Comparison of ENCODE assay signal across 14 cellular contexts in genomic region chr14:38207342-38207741, GRCh38. TPM values are rescaled to one million over a fixed set of nuclear protein-coding genes. Genes with fewer than 3 reads are reported as not detected.
DNase-seq lines count a peak whose midpoint lies in the region; ATAC-seq and TF ChIP-seq lines count a peak whose summit lies in the region.
"Had no signal": no experiment of that assay in that cellular context is flagged by ENCODE, and none has a peak within 500 bp of the region (broad histone marks: within the 10 kb centered on the region; RNA-seq: fewer than 3 reads in every experiment).

No MANE protein-coding gene starts in this region.

- H3K9me3 Mint-ChIP-seq in naive thymus-derived CD4-positive, alpha-beta T cell: peaks cover 0 to 10% (median 3%) of the 10 kb centered on the region in 11 donors
- no peaks in the 10 kb centered on the region for H3K9me3 Mint-ChIP-seq in type B pancreatic cell
- H3K9me3 Mint-ChIP-seq: activated CD8-positive, alpha-beta T cell treated with anti-CD3 and anti-CD28 coated beads for 36 hours; activated naive CD4-positive, alpha-beta T cell treated with anti-CD3 and anti-CD28 coated beads for 36 hours; T-helper 1 cell treated with Interleukin-12 subunit alpha and Interleukin-12 subunit beta and Interleukin-4 antibody, amounts not matched to agents 30 μg/mL and 1 μg/mL, for 36 hours had no signal

- 26% methylated on average over 5 of the region's 5 CpGs for WGBS in esophagus muscularis mucosa

- H3K4me3 ChIP-seq in left ventricle myocardium inferior (peak overlapping the region; percentile 65), esophagus muscularis mucosa (peak overlapping the region; percentile 41 to 54 (median 43))
- no peak overlapping the region for H3K4me3 ChIP-seq in naive thymus-derived CD4-positive, alpha-beta T cell (ENCODE audit: low read length)
- H3K4me3 ChIP-seq: A549, mucosa of descending colon had no signal

- ATAC-seq in left ventricle myocardium superior: no peak
- no peak for ATAC-seq in naive thymus-derived CD4-positive, alpha-beta T cell
- no peak for ATAC-seq in HG03354 (IDR thresholded peaks at IDR 0.05; ENCODE audit: poor library complexity, severe bottlenecking, unreplicated experiment)
- ATAC-seq: A549; activated CD8-positive, alpha-beta T cell treated with anti-CD3 and anti-CD28 coated beads for 36 hours had no signal

- POLR2A ChIA-PET in naive thymus-derived CD4-positive, alpha-beta T cell (lab: Charles Lee): no interaction called here

- TF ChIP-seq CTCF in left ventricle myocardium inferior (IDR thresholded peaks at IDR 0.05; ENCODE audit: borderline replicate concordance) (no peak), esophagus muscularis mucosa (IDR thresholded peaks at IDR 0.05) (no peak), type B pancreatic cell (conservative IDR thresholded peaks at IDR 0.05) (no peak)

- no peak for DNase-seq in left ventricle myocardium inferior
- DNase-seq in left ventricle myocardium superior: no peak
- DNase-seq in esophagus muscularis mucosa (ENCODE audit: extremely low spot score): no peak
- DNase-seq in naive thymus-derived CD4-positive, alpha-beta T cell: no peak
- DNase-seq in type B pancreatic cell (ENCODE audit: extremely low spot score, unreplicated experiment): no peak
- no peak for DNase-seq in cerebellar nuclear complex (lab: John Stamatoyannopoulos, UW)
- no peak for DNase-seq in mucosa of gallbladder (ENCODE audit: low spot score)
- DNase-seq: activated CD8-positive, alpha-beta T cell treated with anti-CD3 and anti-CD28 coated beads for 36 hours; activated naive CD4-positive, alpha-beta T cell treated with anti-CD3 and anti-CD28 coated beads for 36 hours; NCI-H345 had no signal

- H3K9me3 ChIP-seq in left ventricle myocardium inferior (replicated peaks): peaks cover 15% of the 10 kb centered on the region
- peaks cover 0 to 11% (median 10%) of the 10 kb centered on the region in 4 donors for H3K9me3 ChIP-seq in esophagus muscularis mucosa
- no peaks in the 10 kb centered on the region for H3K9me3 ChIP-seq in naive thymus-derived CD4-positive, alpha-beta T cell (ENCODE audit: control insufficient read depth in 2 of 3, low read length in 3 of 3)
- H3K9me3 ChIP-seq: mucosa of descending colon had no signal

- H3K36me3 ChIP-seq in left ventricle myocardium inferior (no peaks in the 10 kb centered on the region), esophagus muscularis mucosa (no peaks in the 10 kb centered on the region)
- H3K36me3 ChIP-seq in naive thymus-derived CD4-positive, alpha-beta T cell (ENCODE audit: control insufficient read depth in 2 of 3, insufficient read depth in 3 of 3, low read length in 3 of 3): no peaks in the 10 kb centered on the region

- H3K4me1 ChIP-seq in left ventricle myocardium inferior (peaks cover 37% of the 10 kb centered on the region), esophagus muscularis mucosa (peaks cover 0 to 44% (median 33%) of the 10 kb centered on the region in 4 donors)
- H3K4me1 ChIP-seq in naive thymus-derived CD4-positive, alpha-beta T cell (ENCODE audit: control insufficient read depth in 2 of 2, insufficient read depth in 2 of 2, low read length in 2 of 2): peaks cover 0 to 6% of the 10 kb centered on the region in 2 donors
- H3K4me1 ChIP-seq: A549 had no signal

- intact Hi-C loops in left ventricle myocardium inferior (cut with micrococcal nuclease) (no loop called here), left ventricle myocardium superior (cut with micrococcal nuclease) (no loop called here), esophagus muscularis mucosa (cut with DNase I) (no loop called here)
- intact Hi-C loops in naive thymus-derived CD4-positive, alpha-beta T cell (cut with micrococcal nuclease): loop anchor here in 1 of 2 donors (5.0 kb wide), 1 partner anchor 615 kb away; no protein-coding TSS in a partner anchor

- H3K27ac Mint-ChIP-seq in naive thymus-derived CD4-positive, alpha-beta T cell: no peak overlapping the region
- peak overlapping the region; percentile 77 for H3K27ac Mint-ChIP-seq in type B pancreatic cell
- H3K27ac Mint-ChIP-seq: activated CD8-positive, alpha-beta T cell treated with anti-CD3 and anti-CD28 coated beads for 36 hours; activated naive CD4-positive, alpha-beta T cell treated with anti-CD3 and anti-CD28 coated beads for 36 hours; T-helper 1 cell treated with Interleukin-12 subunit alpha and Interleukin-12 subunit beta and Interleukin-4 antibody, amounts not matched to agents 30 μg/mL and 1 μg/mL, for 36 hours had no signal

- no peak overlapping the region for H3K27ac ChIP-seq in left ventricle myocardium inferior (replicated peaks)
- H3K27ac ChIP-seq in esophagus muscularis mucosa (replicated peaks in 1 of 4): no peak overlapping the region
- H3K27ac ChIP-seq in naive thymus-derived CD4-positive, alpha-beta T cell (ENCODE audit: low read depth, low read length): no peak overlapping the region
- H3K27ac ChIP-seq: A549 had no signal

- TF ChIP-seq EP300 in esophagus muscularis mucosa (IDR thresholded peaks at IDR 0.05): no peak

- H3K36me3 Mint-ChIP-seq in naive thymus-derived CD4-positive, alpha-beta T cell: peaks cover 0 to 14% (median 0%) of the 10 kb centered on the region in 5 donors
- H3K36me3 Mint-ChIP-seq in type B pancreatic cell: peaks cover 5% of the 10 kb centered on the region

- no peak for TF ChIP-seq POLR2A in esophagus muscularis mucosa (IDR thresholded peaks at IDR 0.05; ENCODE audit: low read depth)

- peaks cover 3 to 42% (median 34%) of the 10 kb centered on the region in 7 donors for H3K4me1 Mint-ChIP-seq in naive thymus-derived CD4-positive, alpha-beta T cell
- peaks cover 10% of the 10 kb centered on the region for H3K4me1 Mint-ChIP-seq in type B pancreatic cell (ENCODE audit: unreplicated experiment)

- peak overlapping the region in 8 of 10 donors; percentile 5 to 87 (median 59) for H3K4me3 Mint-ChIP-seq in naive thymus-derived CD4-positive, alpha-beta T cell
- H3K4me3 Mint-ChIP-seq in type B pancreatic cell: peak overlapping the region; percentile 88
- H3K4me3 Mint-ChIP-seq: activated CD8-positive, alpha-beta T cell treated with anti-CD3 and anti-CD28 coated beads for 36 hours; T-helper 1 cell treated with Interleukin-12 subunit alpha and Interleukin-12 subunit beta and Interleukin-4 antibody, amounts not matched to agents 30 μg/mL and 1 μg/mL, for 36 hours had no signal

- CTCF ChIA-PET in naive thymus-derived CD4-positive, alpha-beta T cell (lab: Charles Lee): no interaction called here

- H3K27me3 Mint-ChIP-seq in naive thymus-derived CD4-positive, alpha-beta T cell: peaks cover 51 to 66% (median 56%) of the 10 kb centered on the region in 5 donors
- H3K27me3 Mint-ChIP-seq in type B pancreatic cell: peaks cover 80% of the 10 kb centered on the region

- peaks cover 65% of the 10 kb centered on the region for H3K27me3 ChIP-seq in left ventricle myocardium inferior (ENCODE audit: low read depth)
- H3K27me3 ChIP-seq in esophagus muscularis mucosa: peaks cover 0 to 63% (median 10%) of the 10 kb centered on the region in 4 donors
- H3K27me3 ChIP-seq in naive thymus-derived CD4-positive, alpha-beta T cell (ENCODE audit: control insufficient read depth in 2 of 2, insufficient read depth in 2 of 2, low read length in 2 of 2): peaks cover 3 to 7% of the 10 kb centered on the region in 2 donors

RNA-seq across cellular contexts. Expression of gene SSTR1, which starts 0.4 kb away (rescaled TPM):
- total RNA-seq in left ventricle myocardium inferior (0.69 TPM), left ventricle myocardium superior (0.37 TPM), esophagus muscularis mucosa (under 1 TPM; 0.33 to 0.97 (median 0.58) TPM), type B pancreatic cell (ENCODE audit: low replicate concordance) (11.0 and 31.8 TPM in 2 replicates), mucosa of gallbladder (3.4 TPM)
- total RNA-seq in naive thymus-derived CD4-positive, alpha-beta T cell: not detected
- not detected for polyA plus RNA-seq in naive thymus-derived CD4-positive, alpha-beta T cell
- total RNA-seq: activated CD8-positive, alpha-beta T cell treated with anti-CD3 and anti-CD28 coated beads for 36 hours; activated naive CD4-positive, alpha-beta T cell treated with anti-CD3 and anti-CD28 coated beads for 36 hours had no signal
- polyA plus RNA-seq: A549 had no signal

RNA-seq across cellular contexts. Expression of gene CLEC14A, which starts 48.6 kb away (rescaled TPM):
- total RNA-seq in left ventricle myocardium inferior (34.3 TPM), left ventricle myocardium superior (33.1 TPM), esophagus muscularis mucosa (10 to 100 TPM; 23.7 to 50.2 (median 38.0) TPM), type B pancreatic cell (ENCODE audit: low replicate concordance) (0.34 and 0.62 TPM in 2 replicates), mucosa of gallbladder (18.6 TPM)
- not detected for total RNA-seq in naive thymus-derived CD4-positive, alpha-beta T cell
- polyA plus RNA-seq in naive thymus-derived CD4-positive, alpha-beta T cell: not detected
- total RNA-seq: activated CD8-positive, alpha-beta T cell treated with anti-CD3 and anti-CD28 coated beads for 36 hours; activated naive CD4-positive, alpha-beta T cell treated with anti-CD3 and anti-CD28 coated beads for 36 hours had no signal
- polyA plus RNA-seq: A549 had no signal

Comparison
In these comparisons a context has a peak if more than half of its experiments do, and no peak if none do; other contexts are left out.
1. RNA of gene CLEC14A, which starts 48.6 kb away (total RNA-seq): 23.7 to 50.2 TPM in esophagus muscularis mucosa, 34.3 TPM in left ventricle myocardium inferior (single experiment), 33.1 TPM in left ventricle myocardium superior (single experiment) and 18.6 TPM in mucosa of gallbladder (single experiment); 0.34 to 0.62 TPM in type B pancreatic cell and not detected in naive thymus-derived CD4-positive, alpha-beta T cell; every median in the first group is over 10 times any median in the second.